ENCODE assay signal across 1 cellular context in genomic region chr16:74666425-74667214, GRCh38.
TF ChIP-seq lines count a peak whose summit lies in the region.

RFWD3 (minus strand) TSS chr16:74666877; CDS start chr16:74661449, 5,428 bp downstream.

TF ChIP-seq in HepG2, 621 proteins besides CTCF, POLR2A, EP300 and RAD21 (continued from another document and continues in another):
- TF ChIP-seq PREB (CRISPR knock-in tag; IDR thresholded peaks at IDR 0.05) (0 out of 2 replicates have a peak, but pooled peaks have one; percentile 56), AGO1 (IDR thresholded peaks at IDR 0.05; ENCODE audit: low read depth, low read length, poor library complexity, severe bottlenecking) (peak; percentile 79), HOXA9 (CRISPR knock-in tag; IDR thresholded peaks at IDR 0.05; ENCODE audit: borderline replicate concordance) (0 out of 2 replicates have a peak, but pooled peaks have one; percentile 47), ZNF18 (CRISPR knock-in tag; IDR thresholded peaks at IDR 0.05; ENCODE audit: insufficient replicate concordance) (no peak), HNF1B (CRISPR knock-in tag; IDR thresholded peaks at IDR 0.05) (peak; percentile 55; the same call in 1 of the 2 replicates), ZBTB10 (CRISPR knock-in tag; IDR thresholded peaks at IDR 0.05; ENCODE audit: borderline replicate concordance) (no peak; the same call in 1 of the 2 replicates), ZNF557 (CRISPR knock-in tag; IDR thresholded peaks at IDR 0.05) (peak; percentile 68; the same call in 1 of the 2 replicates), ZNF143 (CRISPR knock-in tag; IDR thresholded peaks at IDR 0.05) (peak; percentile 49; the same call in 1 of the 2 replicates), SIN3B (IDR thresholded peaks at IDR 0.05; ENCODE audit: low read length) (peak; percentile 92; the same call in 1 of the 2 replicates), ZNF142 (CRISPR knock-in tag; IDR thresholded peaks at IDR 0.05) (peak; percentile 69; the same call in 1 of the 2 replicates), MAF1 (CRISPR knock-in tag; IDR thresholded peaks at IDR 0.05; ENCODE audit: borderline replicate concordance) (no peak; the same call in 1 of the 2 replicates), ATRX (CRISPR knock-in tag; IDR thresholded peaks at IDR 0.05; ENCODE audit: borderline replicate concordance) (no peak), ZNF317 (CRISPR knock-in tag; IDR thresholded peaks at IDR 0.05) (peak; percentile 89), ZNF766 (CRISPR knock-in tag; IDR thresholded peaks at IDR 0.05; ENCODE audit: borderline replicate concordance) (0 out of 2 replicates have a peak, but pooled peaks have one; percentile 25), MIER3 (CRISPR knock-in tag; IDR thresholded peaks at IDR 0.05; ENCODE audit: borderline replicate concordance) (no peak; the same call in 1 of the 2 replicates), ATF1 (CRISPR knock-in tag; IDR thresholded peaks at IDR 0.05) (peak; percentile 90), NR2F6 (IDR thresholded peaks at IDR 0.05) (no peak), NR2F6 (CRISPR knock-in tag; IDR thresholded peaks at IDR 0.05) (0 out of 2 replicates have a peak, but pooled peaks have one; percentile 7), MEIS1 (CRISPR knock-in tag; IDR thresholded peaks at IDR 0.05; ENCODE audit: borderline replicate concordance) (peak; percentile 77; the same call in 1 of the 2 replicates), TBX3 (IDR thresholded peaks at IDR 0.05; ENCODE audit: borderline replicate concordance) (no peak), ARID2 (CRISPR knock-in tag; IDR thresholded peaks at IDR 0.05; ENCODE audit: borderline replicate concordance) (0 out of 2 replicates have a peak, but pooled peaks have one; percentile 10), RCOR2 (CRISPR knock-in tag; IDR thresholded peaks at IDR 0.05) (no peak), GLMP (CRISPR knock-in tag; IDR thresholded peaks at IDR 0.05; ENCODE audit: borderline replicate concordance) (no peak), HNF1A (IDR thresholded peaks at IDR 0.05; ENCODE audit: low read depth) (peak; percentile 45; the same call in 1 of the 2 replicates), HNF1A (CRISPR knock-in tag; IDR thresholded peaks at IDR 0.05; ENCODE audit: borderline replicate concordance) (peak; percentile 55), CREB1 (IDR thresholded peaks at IDR 0.05) (peak; percentile 95), CREB1 (CRISPR knock-in tag; IDR thresholded peaks at IDR 0.05) (peak; percentile 96), ATF5 (CRISPR knock-in tag; IDR thresholded peaks at IDR 0.05; ENCODE audit: low read depth) (peak; percentile 89; the same call in 1 of the 2 replicates), NFKB2 (CRISPR knock-in tag; IDR thresholded peaks at IDR 0.05; ENCODE audit: borderline replicate concordance) (peak; percentile 90; the same call in 1 of the 2 replicates), HINFP (CRISPR knock-in tag; IDR thresholded peaks at IDR 0.05; ENCODE audit: low read depth) (peak; percentile 85; the same call in 1 of the 2 replicates), HNF4A (CRISPR knock-in tag; IDR thresholded peaks at IDR 0.05) (no peak)
